24 cellular contexts compared by ENCODE assay signal in genomic region chrX:40279091-40279430, GRCh38.
DNase-seq lines count a peak whose midpoint lies in the region; ATAC-seq and TF ChIP-seq lines count a peak whose summit lies in the region.
"Had no signal": no experiment of that assay in that cellular context is flagged by ENCODE, and none has a peak within 500 bp of the region (broad histone marks: within the 10 kb centered on the region; RNA-seq: fewer than 3 reads in every experiment).

No MANE protein-coding gene starts in this region.

- CTCF ChIA-PET in activated CD8-positive, alpha-beta memory T cell treated with anti-CD3 and anti-CD28 coated beads, Interleukin-2, amount 10 ng/mL, durations not matched to agents 7 days and 5 days (lab: Charles Lee) = interaction anchor here (1.0 kb wide), 1 partner anchor 16 kb away, joined by 3 read pairs; no protein-coding TSS in a partner anchor

- peaks cover 40% of the 10 kb centered on the region for H3K4me1 Mint-ChIP-seq in activated CD8-positive, alpha-beta memory T cell treated with anti-CD3 and anti-CD28 coated beads, Interleukin-2, amount 10 ng/mL, durations not matched to agents 7 days and 5 days

- peak overlapping the region; percentile 17; the same call in 1 of the 2 replicates for H3K27ac ChIP-seq in SJSA1
- H3K27ac ChIP-seq in effector memory CD4-positive, alpha-beta T cell (ENCODE audit: insufficient read depth, low read length, poor library complexity, severe bottlenecking) = peak overlapping the region; percentile 63
- H3K27ac ChIP-seq in spleen = no peak overlapping the region
- H3K27ac ChIP-seq in tibial nerve = no peak overlapping the region
- H3K27ac ChIP-seq: A549, dorsolateral prefrontal cortex, neural progenitor cell, parathyroid adenoma, testis had no signal

- H3K36me3 ChIP-seq in SJSA1 = no peaks in the 10 kb centered on the region; the same call in 1 of the 2 replicates
- no peaks in the 10 kb centered on the region for H3K36me3 ChIP-seq in effector memory CD4-positive, alpha-beta T cell (ENCODE audit: control insufficient read depth, insufficient read depth, low read length)
- H3K36me3 ChIP-seq in spleen = no peaks in the 10 kb centered on the region
- H3K36me3 ChIP-seq in tibial nerve = no peaks in the 10 kb centered on the region
- H3K36me3 ChIP-seq: neural progenitor cell had no signal

- TF ChIP-seq EP300 in tibial nerve (IDR thresholded peaks at IDR 0.05) = no peak

- DNase-seq in activated CD8-positive, alpha-beta memory T cell treated with anti-CD3 and anti-CD28 coated beads, Interleukin-2, amount 10 ng/mL, durations not matched to agents 7 days and 5 days = no peak
- DNase-seq in activated CD8-positive, alpha-beta memory T cell treated with anti-CD3 and anti-CD28 coated beads for 24 hours = no peak
- no peak for DNase-seq in SJSA1 (ENCODE audit: low read depth in 1 of 2, low spot score in 2 of 2)
- no peak for DNase-seq in effector memory CD4-positive, alpha-beta T cell
- DNase-seq in spleen = peak; percentile 43
- no peak for DNase-seq in tibial nerve (ENCODE audit: low spot score in 2 of 2)
- no peak for DNase-seq in left lobe of liver (ENCODE audit: low spot score)
- DNase-seq in NCI-H524 (lab: John Stamatoyannopoulos, UW) = no peak
- DNase-seq: cerebellar nuclear complex, DMS153, dorsolateral prefrontal cortex, KBM-7, NCI-H1694 treated with DMSO at 0.1 percent for 48 hours, NCI-H2171, NCI-H524 treated with DMSO at 0.1 percent for 48 hours, PC-3, testis had no signal

- TF ChIP-seq CTCF in spleen (IDR thresholded peaks at IDR 0.05 in 8 of 11, conservative IDR thresholded peaks at IDR 0.05 in 3 of 11) = no peak
- no peak for TF ChIP-seq CTCF in tibial nerve (IDR thresholded peaks at IDR 0.05)

- 73 to 100% (median 85%) methylated on average over 1 to 3 of the region's 3 CpGs for WGBS in spleen, 5 donors
- WGBS in tibial nerve, 2 donors = 64 to 73% methylated on average over 2 to 3 of the region's 3 CpGs

- H3K9me3 Mint-ChIP-seq in activated CD8-positive, alpha-beta memory T cell treated with anti-CD3 and anti-CD28 coated beads, Interleukin-2, amount 10 ng/mL, durations not matched to agents 7 days and 5 days (ENCODE audit: low read depth) = peaks cover 2% of the 10 kb centered on the region

- H3K27me3 ChIP-seq in SJSA1 (replicated peaks) = no peaks in the 10 kb centered on the region
- no peaks in the 10 kb centered on the region for H3K27me3 ChIP-seq in effector memory CD4-positive, alpha-beta T cell (replicated peaks; ENCODE audit: control insufficient read depth, insufficient read depth, low read length, poor library complexity, severe bottlenecking)
- H3K27me3 ChIP-seq in spleen (replicated peaks in 1 of 7) = no peaks in the 10 kb centered on the region
- H3K27me3 ChIP-seq in tibial nerve = no peaks in the 10 kb centered on the region
- H3K27me3 ChIP-seq: neural progenitor cell, testis had no signal

- no peak overlapping the region for H3K4me3 Mint-ChIP-seq in activated CD8-positive, alpha-beta memory T cell treated with anti-CD3 and anti-CD28 coated beads, Interleukin-2, amount 10 ng/mL, durations not matched to agents 7 days and 5 days
- H3K4me3 Mint-ChIP-seq: activated naive CD4-positive, alpha-beta T cell treated with anti-CD3 and anti-CD28 coated beads for 36 hours; brain; neural progenitor cell had no signal

- H3K27me3 Mint-ChIP-seq in activated CD8-positive, alpha-beta memory T cell treated with anti-CD3 and anti-CD28 coated beads, Interleukin-2, amount 10 ng/mL, durations not matched to agents 7 days and 5 days = peaks cover 2% of the 10 kb centered on the region
- H3K27me3 Mint-ChIP-seq: stimulated activated naive CD8-positive, alpha-beta T cell treated with anti-CD3 and anti-CD28 coated beads, Interleukin-15, Interleukin-2, amounts not matched to agents 100 ng/mL and 50 ng/mL, for 24 hours had no signal

- peaks cover 60% of the 10 kb centered on the region for H3K4me1 ChIP-seq in SJSA1 (replicated peaks)
- H3K4me1 ChIP-seq in effector memory CD4-positive, alpha-beta T cell (ENCODE audit: control insufficient read depth, insufficient read depth, low read length, poor library complexity, severe bottlenecking) = peaks cover 20% of the 10 kb centered on the region
- H3K4me1 ChIP-seq in spleen = peaks cover 0 to 12% (median 4%) of the 10 kb centered on the region in 6 donors
- H3K4me1 ChIP-seq in tibial nerve = peaks cover 0 to 14% (median 0%) of the 10 kb centered on the region in 4 donors
- H3K4me1 ChIP-seq: A549, neural progenitor cell, parathyroid adenoma, testis had no signal

- no peak for ATAC-seq in activated CD8-positive, alpha-beta memory T cell treated with anti-CD3 and anti-CD28 coated beads, Interleukin-2, amount 10 ng/mL, durations not matched to agents 7 days and 5 days
- no peak for ATAC-seq in left lobe of liver
- ATAC-seq: A549, PC-3, SK-N-SH treated with all-trans-retinoic acid at 6 μM for 48 hours had no signal

- intact Hi-C loops in spleen (cut with DNase I; ENCODE audit: low total_unique reads) = no loop called here

- H3K9me3 ChIP-seq in SJSA1 (replicated peaks) (no peaks in the 10 kb centered on the region), spleen (peaks cover 0 to 12% (median 1%) of the 10 kb centered on the region in 8 donors), tibial nerve (peaks cover 0 to 3% (median 0%) of the 10 kb centered on the region in 4 donors)
- H3K9me3 ChIP-seq in effector memory CD4-positive, alpha-beta T cell (ENCODE audit: control insufficient read depth, low read length) = no peaks in the 10 kb centered on the region
- H3K9me3 ChIP-seq: A549, testis had no signal

- no peak for TF ChIP-seq POLR2A in spleen (IDR thresholded peaks at IDR 0.05)
- no peak for TF ChIP-seq POLR2A in tibial nerve (IDR thresholded peaks at IDR 0.05)

- H3K36me3 Mint-ChIP-seq in activated CD8-positive, alpha-beta memory T cell treated with anti-CD3 and anti-CD28 coated beads, Interleukin-2, amount 10 ng/mL, durations not matched to agents 7 days and 5 days = no peaks in the 10 kb centered on the region
- H3K36me3 Mint-ChIP-seq: brain, neural progenitor cell had no signal

- H3K27ac Mint-ChIP-seq in activated CD8-positive, alpha-beta memory T cell treated with anti-CD3 and anti-CD28 coated beads, Interleukin-2, amount 10 ng/mL, durations not matched to agents 7 days and 5 days = peak overlapping the region; percentile 75
- H3K27ac Mint-ChIP-seq: activated naive CD4-positive, alpha-beta T cell treated with anti-CD3 and anti-CD28 coated beads for 36 hours; neural progenitor cell had no signal

- H3K4me3 ChIP-seq in SJSA1 = no peak overlapping the region
- H3K4me3 ChIP-seq in effector memory CD4-positive, alpha-beta T cell (ENCODE audit: insufficient read depth, low read depth, low read length, poor library complexity, severe bottlenecking) = no peak overlapping the region
- no peak overlapping the region for H3K4me3 ChIP-seq in spleen
- no peak overlapping the region for H3K4me3 ChIP-seq in tibial nerve
- H3K4me3 ChIP-seq: A549, dorsolateral prefrontal cortex, neural progenitor cell, testis had no signal

Comparison
In these comparisons a context has a peak if more than half of its experiments do, and no peak if none do; other contexts are left out.
1. H3K27ac ChIP-seq: peak in SJSA1 (single experiment) and effector memory CD4-positive, alpha-beta T cell (single experiment); none in spleen (0 of 8) and tibial nerve (0 of 4).